10 cellular contexts compared by ENCODE assay signal in genomic region chr13:66659291-66660012, GRCh38.
DNase-seq lines count a peak whose midpoint lies in the region; ATAC-seq and TF ChIP-seq lines count a peak whose summit lies in the region.
"Had no signal": no experiment of that assay in that cellular context is flagged by ENCODE, and none has a peak within 500 bp of the region (broad histone marks: within the 10 kb centered on the region; RNA-seq: fewer than 3 reads in every experiment).

No MANE protein-coding gene starts in this region.

- H3K4me3 ChIP-seq in fibroblast of mammary gland (ENCODE audit: control insufficient read depth, low read depth, low read length): no peak overlapping the region
- no peak overlapping the region for H3K4me3 ChIP-seq in effector memory CD4-positive, alpha-beta T cell (ENCODE audit: insufficient read depth, low read depth, low read length, poor library complexity, severe bottlenecking)
- H3K4me3 ChIP-seq in right atrium auricular region: no peak overlapping the region
- no peak overlapping the region for H3K4me3 ChIP-seq in WERI-Rb-1 (ENCODE audit: low read depth, low read length)
- H3K4me3 ChIP-seq: heart left ventricle had no signal

- H3K27me3 ChIP-seq in effector memory CD4-positive, alpha-beta T cell (replicated peaks; ENCODE audit: control insufficient read depth, insufficient read depth, low read length, poor library complexity, severe bottlenecking): no peaks in the 10 kb centered on the region
- H3K27me3 ChIP-seq in right atrium auricular region: no peaks in the 10 kb centered on the region
- H3K27me3 ChIP-seq in WERI-Rb-1 (ENCODE audit: insufficient read depth, low read depth, severe bottlenecking): no peaks in the 10 kb centered on the region
- H3K27me3 ChIP-seq: heart left ventricle had no signal

- DNase-seq in fibroblast of mammary gland (ENCODE audit: low read depth) (peak; percentile 40), right atrium auricular region (ENCODE audit: low spot score) (no peak), WERI-Rb-1 (no peak)
- DNase-seq in effector memory CD4-positive, alpha-beta T cell: no peak
- DNase-seq: heart left ventricle had no signal

- no peak for TF ChIP-seq CTCF in fibroblast of mammary gland (conservative IDR thresholded peaks at IDR 0.05; ENCODE audit: control insufficient read depth, insufficient read depth, low read depth, low read length)
- no peak for TF ChIP-seq CTCF in right atrium auricular region (IDR thresholded peaks at IDR 0.05)
- no peak for TF ChIP-seq CTCF in WERI-Rb-1 (IDR thresholded peaks at IDR 0.05; ENCODE audit: low read depth, low read length)

- H3K27ac ChIP-seq in effector memory CD4-positive, alpha-beta T cell (ENCODE audit: insufficient read depth, low read length, poor library complexity, severe bottlenecking): no peak overlapping the region
- peak overlapping the region in 1 of 2 donors; percentile 44 for H3K27ac ChIP-seq in right atrium auricular region
- H3K27ac ChIP-seq in WERI-Rb-1: no peak overlapping the region
- H3K27ac ChIP-seq: KMS-11 had no signal

- H3K9me3 ChIP-seq in effector memory CD4-positive, alpha-beta T cell (ENCODE audit: control insufficient read depth, low read length): no peaks in the 10 kb centered on the region
- H3K9me3 ChIP-seq in right atrium auricular region: no peaks in the 10 kb centered on the region
- no peaks in the 10 kb centered on the region for H3K9me3 ChIP-seq in WERI-Rb-1 (ENCODE audit: severe bottlenecking)
- H3K9me3 ChIP-seq: heart left ventricle had no signal

- no peaks in the 10 kb centered on the region for H3K4me1 ChIP-seq in effector memory CD4-positive, alpha-beta T cell (ENCODE audit: control insufficient read depth, insufficient read depth, low read length, poor library complexity, severe bottlenecking)
- H3K4me1 ChIP-seq in right atrium auricular region: peaks cover 0 to 13% of the 10 kb centered on the region in 2 donors

- no peaks in the 10 kb centered on the region for H3K36me3 ChIP-seq in effector memory CD4-positive, alpha-beta T cell (ENCODE audit: control insufficient read depth, insufficient read depth, low read length)
- H3K36me3 ChIP-seq in right atrium auricular region: no peaks in the 10 kb centered on the region
- no peaks in the 10 kb centered on the region for H3K36me3 ChIP-seq in WERI-Rb-1
- H3K36me3 ChIP-seq: heart left ventricle had no signal

- ATAC-seq in GM18502 (IDR thresholded peaks at IDR 0.05; ENCODE audit: poor library complexity, unreplicated experiment) (peak; percentile 42), GM21528 (IDR thresholded peaks at IDR 0.05; ENCODE audit: low FRiP score, unreplicated experiment) (peak; percentile 57), HG03432 (IDR thresholded peaks at IDR 0.05; ENCODE audit: unreplicated experiment) (peak; percentile 70), HG03521 (IDR thresholded peaks at IDR 0.05; ENCODE audit: unreplicated experiment) (no peak)
